ENCODE assay signal across 24 cellular contexts in the genomic region with DNA sequence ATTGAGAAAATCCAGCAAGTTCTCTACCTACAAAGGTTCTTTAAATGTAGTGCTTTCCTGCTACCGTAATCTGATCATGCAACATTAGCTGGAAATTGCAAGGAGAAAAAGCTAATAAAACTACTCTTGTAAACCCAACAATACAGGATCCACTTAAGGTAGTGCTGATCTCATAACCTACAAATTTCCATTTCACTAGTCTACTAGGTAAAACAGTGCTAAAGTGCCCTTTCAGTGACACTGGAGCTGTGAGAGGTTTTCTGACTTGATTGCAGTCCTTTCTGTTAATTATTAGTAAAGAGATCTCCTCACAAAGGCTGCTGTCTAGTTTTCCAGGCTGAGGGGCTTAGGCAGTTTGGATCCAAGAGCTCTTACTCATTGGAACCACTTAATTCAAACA.
"Had no signal": no experiment of that assay in that cellular context is flagged by ENCODE, and none has a peak within 500 bp of the region (broad histone marks: within the 10 kb centered on the region; RNA-seq: fewer than 3 reads in every experiment).

No MANE protein-coding gene starts in this region.

- ATAC-seq: activated CD8-positive, alpha-beta T cell treated with anti-CD3 and anti-CD28 coated beads, Interleukin-2, amount 10 ng/mL, durations not matched to agents 7 days and 5 days; foreskin keratinocyte; left colon; naive thymus-derived CD4-positive, alpha-beta T cell; stimulated activated memory B cell treated with anti-CD40 and anti-IgM and Interleukin-4, amounts not matched to agents 10 μg/mL and 1 μg/mL and 100 μg/mL, for 72 hours; T-cell had no signal

- H3K4me1 ChIP-seq: foreskin keratinocyte, sigmoid colon, transverse colon had no signal

- H3K27ac Mint-ChIP-seq: activated CD8-positive, alpha-beta T cell treated with anti-CD3 and anti-CD28 coated beads, Interleukin-2, amount 10 ng/mL, durations not matched to agents 7 days and 5 days; activated naive CD4-positive, alpha-beta T cell treated with anti-CD3 and anti-CD28 coated beads, Interleukin-2, amount 50 U/mL, for 24 hours; activated T-helper 1 cell treated with anti-CD3 and anti-CD28 coated beads, Interleukin-12 subunit alpha, Interleukin-12 subunit beta, Interleukin-2, Interleukin-4 antibody, amounts not matched to agents 30 ng/mL and 10 ng/mL and 1 ng/mL, durations not matched to agents 14 hours and 24 hours and 36 hours; brain; dendritic cell treated with granulocyte-macrophage colony-stimulating factor and Interleukin-4, amounts not matched to agents 40 ng/mL and 50 ng/mL, for 4 days; naive thymus-derived CD4-positive, alpha-beta T cell; stimulated activated memory B cell treated with anti-CD40 and anti-IgM and Interleukin-4, amounts not matched to agents 10 μg/mL and 1 μg/mL and 100 μg/mL, for 72 hours; T-cell; T-helper 2 cell treated with Interferon-gamma antibody and Interleukin-4, amounts not matched to agents 5 μg/mL and 100 μg/mL, for 36 hours had no signal

- H3K27me3 ChIP-seq: foreskin keratinocyte, neutrophil, ovary, sigmoid colon, transverse colon had no signal

- H3K4me3 Mint-ChIP-seq: activated CD8-positive, alpha-beta T cell treated with anti-CD3 and anti-CD28 coated beads, Interleukin-2, amount 10 ng/mL, durations not matched to agents 7 days and 5 days; activated naive CD4-positive, alpha-beta T cell treated with anti-CD3 and anti-CD28 coated beads, Interleukin-2, amount 50 U/mL, for 24 hours; activated T-helper 1 cell treated with anti-CD3 and anti-CD28 coated beads, Interleukin-12 subunit alpha, Interleukin-12 subunit beta, Interleukin-2, Interleukin-4 antibody, amounts not matched to agents 30 ng/mL and 10 ng/mL and 1 ng/mL, durations not matched to agents 14 hours and 24 hours and 36 hours; brain; dendritic cell treated with granulocyte-macrophage colony-stimulating factor and Interleukin-4, amounts not matched to agents 40 ng/mL and 50 ng/mL, for 4 days; naive thymus-derived CD4-positive, alpha-beta T cell; stimulated activated memory B cell treated with anti-CD40 and anti-IgM and Interleukin-4, amounts not matched to agents 10 μg/mL and 1 μg/mL and 100 μg/mL, for 72 hours; T-cell; T-helper 2 cell treated with Interferon-gamma antibody and Interleukin-4, amounts not matched to agents 5 μg/mL and 100 μg/mL, for 36 hours had no signal

- H3K4me3 ChIP-seq: lung, ovary, sigmoid colon, smooth muscle cell, transverse colon had no signal

- H3K9me3 Mint-ChIP-seq: activated naive CD4-positive, alpha-beta T cell treated with anti-CD3 and anti-CD28 coated beads, Interleukin-2, amount 50 U/mL, for 24 hours; activated T-helper 1 cell treated with anti-CD3 and anti-CD28 coated beads, Interleukin-12 subunit alpha, Interleukin-12 subunit beta, Interleukin-2, Interleukin-4 antibody, amounts not matched to agents 30 ng/mL and 10 ng/mL and 1 ng/mL, durations not matched to agents 14 hours and 24 hours and 36 hours; brain; naive thymus-derived CD4-positive, alpha-beta T cell; stimulated activated memory B cell treated with anti-CD40 and anti-IgM and Interleukin-4, amounts not matched to agents 10 μg/mL and 1 μg/mL and 100 μg/mL, for 72 hours; T-cell; T-helper 2 cell treated with Interferon-gamma antibody and Interleukin-4, amounts not matched to agents 5 μg/mL and 100 μg/mL, for 36 hours had no signal

- H3K27ac ChIP-seq: foreskin keratinocyte, neutrophil, ovary, sigmoid colon, transverse colon, WERI-Rb-1 had no signal

- H3K36me3 Mint-ChIP-seq: activated naive CD4-positive, alpha-beta T cell treated with anti-CD3 and anti-CD28 coated beads, Interleukin-2, amount 50 U/mL, for 24 hours; brain; naive thymus-derived CD4-positive, alpha-beta T cell; stimulated activated memory B cell treated with anti-CD40 and anti-IgM and Interleukin-4, amounts not matched to agents 10 μg/mL and 1 μg/mL and 100 μg/mL, for 72 hours; T-cell had no signal

- H3K4me2 ChIP-seq: smooth muscle cell had no signal

- H3K36me3 ChIP-seq: neutrophil, ovary, sigmoid colon, transverse colon, WERI-Rb-1 had no signal

- DNase-seq: activated CD4-positive, alpha-beta T cell treated with anti-CD3 and anti-CD28 coated beads, Interleukin-2, amount 50 U/mL, for 1 hour; activated CD4-positive, CD25-positive, alpha-beta regulatory T cell treated with anti-CD3 and anti-CD28 coated beads, Interleukin-2, amount 50 U/mL, for 72 hours; activated CD8-positive, alpha-beta T cell treated with anti-CD3 and anti-CD28 coated beads, Interleukin-2, amount 10 ng/mL, durations not matched to agents 7 days and 5 days; activated gamma-delta T cell treated with Interleukin-2 at 50 U/mL for 16 hours; anterior cingulate cortex; effector CD8-positive, alpha-beta T cell; foreskin keratinocyte; left colon; naive thymus-derived CD4-positive, alpha-beta T cell; ovary; sigmoid colon; stimulated activated CD4-positive, alpha-beta T cell treated with anti-CD3 and anti-CD28 coated beads, Interleukin-15, amount 100 ng/mL, for 24 hours; T-cell; transverse colon; WERI-Rb-1 had no signal

- H3K27me3 Mint-ChIP-seq: activated naive CD4-positive, alpha-beta T cell treated with anti-CD3 and anti-CD28 coated beads, Interleukin-2, amount 50 U/mL, for 24 hours; dendritic cell treated with granulocyte-macrophage colony-stimulating factor and Interleukin-4, amounts not matched to agents 40 ng/mL and 50 ng/mL, for 4 days; naive thymus-derived CD4-positive, alpha-beta T cell; stimulated activated memory B cell treated with anti-CD40 and anti-IgM and Interleukin-4, amounts not matched to agents 10 μg/mL and 1 μg/mL and 100 μg/mL, for 72 hours; T-cell had no signal

- H3K4me1 Mint-ChIP-seq: activated naive CD4-positive, alpha-beta T cell treated with anti-CD3 and anti-CD28 coated beads, Interleukin-2, amount 50 U/mL, for 24 hours; brain; naive thymus-derived CD4-positive, alpha-beta T cell; stimulated activated memory B cell treated with anti-CD40 and anti-IgM and Interleukin-4, amounts not matched to agents 10 μg/mL and 1 μg/mL and 100 μg/mL, for 72 hours; T-cell had no signal
